9 cellular contexts compared by ENCODE assay signal in the genomic region with DNA sequence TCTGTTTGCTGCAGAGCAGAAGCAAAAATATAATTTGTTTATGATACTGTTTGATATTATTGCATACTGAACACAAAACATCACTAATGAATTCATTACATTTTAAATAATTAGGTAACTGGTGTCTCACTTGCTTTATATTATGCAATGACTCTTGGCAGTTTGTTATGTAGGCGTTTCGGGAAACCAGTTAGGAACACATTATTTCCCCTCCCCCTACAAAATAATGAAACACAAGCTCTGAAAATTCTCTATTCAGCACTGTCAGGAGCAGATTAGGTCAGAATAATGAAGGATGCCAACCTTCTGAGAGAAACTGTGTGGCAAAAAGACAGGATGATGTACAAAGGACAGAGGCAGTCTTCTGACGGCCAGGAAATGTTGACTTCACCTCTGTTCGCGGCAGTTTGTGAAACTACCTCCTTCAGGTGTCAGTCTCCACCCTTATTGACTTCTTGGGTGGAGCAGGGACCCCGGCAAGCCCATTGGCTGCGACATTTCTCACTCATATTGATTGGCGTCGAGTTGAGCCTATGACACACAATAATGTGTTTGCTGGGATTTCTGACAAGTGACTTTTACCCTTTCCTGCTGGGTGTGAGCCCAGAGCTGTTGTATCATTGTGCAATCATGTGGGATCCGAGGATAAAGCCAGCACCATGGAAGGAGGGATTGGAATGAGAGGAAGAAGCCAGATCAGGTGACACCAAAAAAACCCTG. TPM values are rescaled to one million over a fixed set of nuclear protein-coding genes. Genes with fewer than 3 reads are reported as not detected.
DNase-seq lines count a peak whose midpoint lies in the region; ATAC-seq and TF ChIP-seq lines count a peak whose summit lies in the region.
"Had no signal": no experiment of that assay in that cellular context is flagged by ENCODE, and none has a peak within 500 bp of the region (broad histone marks: within the 10 kb centered on the region; RNA-seq: fewer than 3 reads in every experiment).

No MANE protein-coding gene starts in this region.

- H3K4me1 Mint-ChIP-seq in activated CD4-positive, alpha-beta memory T cell treated with anti-CD3 and anti-CD28 coated beads, Interleukin-2, amount 10 ng/mL, durations not matched to agents 7 days and 5 days, result peaks cover 11% of the 10 kb centered on the region
- H3K4me1 Mint-ChIP-seq: stimulated activated naive B cell treated with anti-CD40 and anti-IgM and Interleukin-4, amounts not matched to agents 10 μg/mL and 1 μg/mL and 100 μg/mL, for 72 hours had no signal

- in situ Hi-C loops in ACHN (cut with HindIII; ENCODE audit: low pct_ligation_motif_present, low pct_unique_long_range_greater_than_20kb, low sequenced_read_pairs), result no loop called here

- TF ChIP-seq CTCF in psoas muscle (IDR thresholded peaks at IDR 0.05), result no peak

- peaks cover 5% of the 10 kb centered on the region for H3K27me3 Mint-ChIP-seq in activated CD4-positive, alpha-beta memory T cell treated with anti-CD3 and anti-CD28 coated beads, Interleukin-2, amount 10 ng/mL, durations not matched to agents 7 days and 5 days

- WGBS in psoas muscle, 3 donors, result 27 to 37% (median 28%) methylated on average over 10 of the region's 10 CpGs

- POLR2A ChIA-PET in HEK293T (lab: Yijun Ruan, JAX), result interaction anchor here (1.3 kb wide), 1 partner anchor 17 kb away, joined by 3 read pairs; no protein-coding TSS in a partner anchor
- POLR2A ChIA-PET in activated CD4-positive, alpha-beta memory T cell treated with anti-CD3 and anti-CD28 coated beads, Interleukin-2, amount 10 ng/mL, durations not matched to agents 7 days and 5 days (lab: Charles Lee), result interaction anchor here (0.8 kb wide), 1 partner anchor 256 kb away, joined by 3 read pairs; no protein-coding TSS in a partner anchor

- H3K4me3 ChIP-seq in psoas muscle, result no peak overlapping the region

- peak overlapping the region; percentile 33 for H3K27ac Mint-ChIP-seq in activated CD4-positive, alpha-beta memory T cell treated with anti-CD3 and anti-CD28 coated beads, Interleukin-2, amount 10 ng/mL, durations not matched to agents 7 days and 5 days
- H3K27ac Mint-ChIP-seq: stimulated activated naive B cell treated with anti-CD40 and anti-IgM and Interleukin-4, amounts not matched to agents 10 μg/mL and 1 μg/mL and 100 μg/mL, for 72 hours had no signal

- no peaks in the 10 kb centered on the region for H3K9me3 ChIP-seq in psoas muscle

- no peaks in the 10 kb centered on the region for H3K27me3 ChIP-seq in psoas muscle (ENCODE audit: insufficient read depth in 3 of 3, low read length in 2 of 3)

- no peaks in the 10 kb centered on the region for H3K9me3 Mint-ChIP-seq in activated CD4-positive, alpha-beta memory T cell treated with anti-CD3 and anti-CD28 coated beads, Interleukin-2, amount 10 ng/mL, durations not matched to agents 7 days and 5 days
- H3K9me3 Mint-ChIP-seq: stimulated activated naive B cell treated with anti-CD40 and anti-IgM and Interleukin-4, amounts not matched to agents 10 μg/mL and 1 μg/mL and 100 μg/mL, for 72 hours had no signal

- peak overlapping the region; percentile 27 for H3K27ac ChIP-seq in psoas muscle

- H3K36me3 Mint-ChIP-seq in activated CD4-positive, alpha-beta memory T cell treated with anti-CD3 and anti-CD28 coated beads, Interleukin-2, amount 10 ng/mL, durations not matched to agents 7 days and 5 days (ENCODE audit: low read depth), result no peaks in the 10 kb centered on the region
- H3K36me3 Mint-ChIP-seq: stimulated activated naive B cell treated with anti-CD40 and anti-IgM and Interleukin-4, amounts not matched to agents 10 μg/mL and 1 μg/mL and 100 μg/mL, for 72 hours had no signal

- peak; percentile 57 to 71 (median 62) for ATAC-seq in psoas muscle

- no peak overlapping the region for H3K4me3 Mint-ChIP-seq in activated CD4-positive, alpha-beta memory T cell treated with anti-CD3 and anti-CD28 coated beads, Interleukin-2, amount 10 ng/mL, durations not matched to agents 7 days and 5 days
- H3K4me3 Mint-ChIP-seq: stimulated activated naive B cell treated with anti-CD40 and anti-IgM and Interleukin-4, amounts not matched to agents 10 μg/mL and 1 μg/mL and 100 μg/mL, for 72 hours had no signal

- peak; percentile 55 for DNase-seq in ACHN
- no peak for DNase-seq in HEK293T (ENCODE audit: extremely low spot score)
- peak; percentile 55 for DNase-seq in activated CD4-positive, alpha-beta memory T cell treated with anti-CD3 and anti-CD28 coated beads, Interleukin-2, amount 10 ng/mL, durations not matched to agents 7 days and 5 days
- peak; percentile 38 for DNase-seq in glomerular visceral epithelial cell (ENCODE audit: extremely low spot score)
- peak; percentile 65 to 73 for DNase-seq in psoas muscle
- no peak for DNase-seq in activated gamma-delta T cell treated with Interleukin-2 at 50 U/mL for 16 hours
- no peak for DNase-seq in NCI-H2081 treated with DMSO at 0.1 percent for 48 hours (lab: John Stamatoyannopoulos, UW)
- DNase-seq in NCI-H2227 treated with DMSO at 0.1 percent for 48 hours (lab: John Stamatoyannopoulos, UW), result no peak
- DNase-seq: stimulated activated naive B cell treated with anti-CD40 and anti-IgM and Interleukin-4, amounts not matched to agents 10 μg/mL and 1 μg/mL and 100 μg/mL, for 72 hours had no signal

- H3K4me1 ChIP-seq in psoas muscle, result no peaks in the 10 kb centered on the region

- CTCF ChIA-PET in HEK293T (lab: Yijun Ruan, JAX), result no interaction called here
- CTCF ChIA-PET in activated CD4-positive, alpha-beta memory T cell treated with anti-CD3 and anti-CD28 coated beads, Interleukin-2, amount 10 ng/mL, durations not matched to agents 7 days and 5 days (lab: Charles Lee), result no interaction called here

- intact Hi-C loops in psoas muscle (cut with DNase I), result no loop called here

- no peaks in the 10 kb centered on the region for H3K36me3 ChIP-seq in psoas muscle (ENCODE audit: insufficient read depth in 1 of 2, low read depth in 1 of 2)

TF ChIP-seq in HEK293T, 16 proteins besides CTCF, POLR2A, EP300 and RAD21:
- TF ChIP-seq, protein P1, sequence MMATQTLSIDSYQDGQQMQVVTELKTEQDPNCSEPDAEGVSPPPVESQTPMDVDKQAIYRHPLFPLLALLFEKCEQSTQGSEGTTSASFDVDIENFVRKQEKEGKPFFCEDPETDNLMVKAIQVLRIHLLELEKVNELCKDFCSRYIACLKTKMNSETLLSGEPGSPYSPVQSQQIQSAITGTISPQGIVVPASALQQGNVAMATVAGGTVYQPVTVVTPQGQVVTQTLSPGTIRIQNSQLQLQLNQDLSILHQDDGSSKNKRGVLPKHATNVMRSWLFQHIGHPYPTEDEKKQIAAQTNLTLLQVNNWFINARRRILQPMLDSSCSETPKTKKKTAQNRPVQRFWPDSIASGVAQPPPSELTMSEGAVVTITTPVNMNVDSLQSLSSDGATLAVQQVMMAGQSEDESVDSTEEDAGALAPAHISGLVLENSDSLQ (IDR thresholded peaks at IDR 0.05), result peak; percentile 98
- TF ChIP-seq NFRKB (IDR thresholded peaks at IDR 0.05), result no peak
TF ChIP-seq in HEK293T: peak in this region for 1.

RNA-seq across cellular contexts. Expression of gene SH3PXD2B, which starts 34.0 kb away (rescaled TPM):
- under 1 TPM; 0.25 TPM for total RNA-seq in activated CD4-positive, alpha-beta memory T cell treated with anti-CD3 and anti-CD28 coated beads, Interleukin-2, amount 10 ng/mL, durations not matched to agents 7 days and 5 days
- 1 to 10 TPM; 2.5 to 5.3 (median 3.0) TPM for total RNA-seq in psoas muscle
- polyA plus RNA-seq in psoas muscle, result 1 to 10 TPM in 1 of 3 donors, under 1 TPM in 2; 0.58 to 2.5 (median 0.77) TPM

Comparison
In these comparisons a context has a peak if more than half of its experiments do, and no peak if none do; other contexts are left out.
1. DNase-seq: peak in ACHN (single experiment), activated CD4-positive, alpha-beta memory T cell treated with anti-CD3 and anti-CD28 coated beads, Interleukin-2, amount 10 ng/mL, durations not matched to agents 7 days and 5 days (single experiment), glomerular visceral epithelial cell (single experiment) and psoas muscle (2 of 2); none in HEK293T (single experiment), activated gamma-delta T cell treated with Interleukin-2 at 50 U/mL for 16 hours (single experiment), NCI-H2081 treated with DMSO at 0.1 percent for 48 hours (single experiment) and NCI-H2227 treated with DMSO at 0.1 percent for 48 hours (single experiment).